Comparison of ENCODE assay signal across 21 cellular contexts in genomic region chr22:41314821-41315220, GRCh38.
"Had no signal": no experiment of that assay in that cellular context is flagged by ENCODE, and none has a peak within 500 bp of the region (broad histone marks: within the 10 kb centered on the region; RNA-seq: fewer than 3 reads in every experiment).

No MANE protein-coding gene starts in this region.

- H3K9me3 ChIP-seq: Peyer's patch had no signal

- H3K27me3 ChIP-seq: Peyer's patch had no signal

- H3K9ac ChIP-seq: KMS-11 had no signal

- H3K9me3 Mint-ChIP-seq: activated naive CD4-positive, alpha-beta T cell treated with anti-CD3 and anti-CD28 coated beads for 36 hours; activated T-cell treated with anti-CD3 and anti-CD28 coated beads, Interleukin-2, amount 50 U/mL, for 4 hours; activated T-helper 17 cell treated with anti-CD3 and anti-CD28 coated beads, Interleukin-2, amount 50 U/mL, for 72 hours had no signal

- H3K27me3 Mint-ChIP-seq: activated CD8-positive, alpha-beta memory T cell treated with anti-CD3 and anti-CD28 coated beads, Interleukin-2, amount 10 ng/mL, durations not matched to agents 7 days and 5 days; activated naive CD8-positive, alpha-beta T cell; activated T-helper 17 cell treated with anti-CD3 and anti-CD28 coated beads, Interleukin-2, amount 50 U/mL, for 72 hours had no signal

- H3K4me1 ChIP-seq: Peyer's patch had no signal

- H3K4me3 Mint-ChIP-seq: activated CD8-positive, alpha-beta memory T cell treated with anti-CD3 and anti-CD28 coated beads, Interleukin-2, amount 10 ng/mL, durations not matched to agents 7 days and 5 days; activated naive CD4-positive, alpha-beta T cell treated with anti-CD3 and anti-CD28 coated beads for 36 hours; activated naive CD8-positive, alpha-beta T cell; activated T-cell treated with anti-CD3 and anti-CD28 coated beads, Interleukin-2, amount 50 U/mL, for 4 hours; activated T-helper 17 cell treated with anti-CD3 and anti-CD28 coated beads, Interleukin-2, amount 50 U/mL, for 72 hours had no signal

- H3K27ac ChIP-seq: KMS-11, Peyer's patch, WERI-Rb-1 had no signal

- DNase-seq: activated CD4-positive, alpha-beta T cell treated with anti-CD3 and anti-CD28 coated beads for 4 hours; activated CD8-positive, alpha-beta memory T cell treated with anti-CD3 and anti-CD28 coated beads, Interleukin-2, amount 10 ng/mL, durations not matched to agents 7 days and 5 days; activated gamma-delta T cell; activated naive CD4-positive, alpha-beta T cell treated with anti-CD3 and anti-CD28 coated beads for 36 hours; activated T-cell treated with anti-CD3 and anti-CD28 coated beads, Interleukin-2, amount 50 U/mL, for 4 hours; NCI-H1092; NCI-H1417; NCI-H2029; NCI-H2107; NCI-H2171 treated with DMSO at 0.1 percent for 48 hours; NCI-H510A treated with DMSO at 0.1 percent for 48 hours; NCI-H69; NK-92 treated with Interleukin-12 subunit alpha and Interleukin-12 subunit beta, amount 100 ng/mL, for 24 hours; Peyer's patch; SHP77 treated with DMSO at 0.1 percent for 48 hours; T-helper 2 cell; WERI-Rb-1 had no signal

- H3K4me2 ChIP-seq: KMS-11 had no signal

- H3K4me3 ChIP-seq: Peyer's patch had no signal

- H3K36me3 ChIP-seq: Peyer's patch had no signal

- H3K27ac Mint-ChIP-seq: activated CD8-positive, alpha-beta memory T cell treated with anti-CD3 and anti-CD28 coated beads, Interleukin-2, amount 10 ng/mL, durations not matched to agents 7 days and 5 days; activated naive CD4-positive, alpha-beta T cell treated with anti-CD3 and anti-CD28 coated beads for 36 hours; activated naive CD8-positive, alpha-beta T cell; activated T-helper 17 cell treated with anti-CD3 and anti-CD28 coated beads, Interleukin-2, amount 50 U/mL, for 72 hours had no signal

- ATAC-seq: activated CD4-positive, CD25-positive, alpha-beta regulatory T cell treated with anti-CD3 and anti-CD28 coated beads, Interleukin-2, amount 50 U/mL, for 24 hours; activated CD8-positive, alpha-beta memory T cell treated with anti-CD3 and anti-CD28 coated beads, Interleukin-2, amount 10 ng/mL, durations not matched to agents 7 days and 5 days; activated T-cell treated with anti-CD3 and anti-CD28 coated beads, Interleukin-2, amount 50 U/mL, for 4 hours; activated T-helper 17 cell treated with anti-CD3 and anti-CD28 coated beads, Interleukin-2, amount 50 U/mL, for 72 hours had no signal
